Comparison of ENCODE assay signal across 12 cellular contexts in the genomic region with DNA sequence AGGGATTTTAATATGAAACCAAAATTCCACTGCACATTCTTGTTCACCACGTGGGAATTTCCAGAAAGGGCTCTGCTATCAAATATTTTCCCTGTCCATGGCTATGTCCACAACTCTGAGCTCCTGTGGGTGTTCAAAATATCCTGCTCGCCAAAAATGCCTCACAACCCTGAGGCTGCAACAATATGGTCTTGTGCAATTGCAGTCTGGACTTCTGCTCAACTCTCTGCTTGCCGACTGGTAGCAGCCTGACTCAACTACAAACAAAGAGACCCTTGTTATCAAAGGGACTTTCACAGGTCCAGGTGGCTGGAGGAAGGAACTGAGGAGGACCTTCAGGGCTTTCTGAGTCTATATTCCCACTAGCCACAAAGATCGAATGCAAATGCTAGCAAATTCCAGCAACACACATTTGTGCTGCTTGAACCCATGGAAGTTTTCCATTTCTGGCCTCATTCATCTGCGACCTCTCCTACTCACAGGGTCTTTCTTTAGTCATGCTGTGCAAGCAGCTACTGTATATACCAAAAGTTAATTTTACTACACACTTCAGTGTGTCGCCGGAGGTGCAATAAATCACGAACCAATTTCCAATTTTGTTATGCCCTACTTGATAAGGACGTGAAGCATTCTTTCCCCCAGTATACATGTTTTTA.
A peak's percentile ranks its signal among the peaks of the same experiment; 100 is the strongest.
DNase-seq lines count a peak whose midpoint lies in the region; ATAC-seq and TF ChIP-seq lines count a peak whose summit lies in the region.
"Had no signal": no experiment of that assay in that cellular context is flagged by ENCODE, and none has a peak within 500 bp of the region (broad histone marks: within the 10 kb centered on the region; RNA-seq: fewer than 3 reads in every experiment).

No MANE protein-coding gene starts in this region.

- H3K79me1 ChIP-seq in IMR-90 (ENCODE audit: low read depth in 1 of 2, low read length in 2 of 2): no peaks in the 10 kb centered on the region

- H3K9me3 ChIP-seq in IMR-90 (ENCODE audit: control insufficient read depth, insufficient read depth, low read length) (no peaks in the 10 kb centered on the region), iPS-18a (ENCODE audit: control insufficient read depth, low read depth, low read length) (peaks cover 5% of the 10 kb centered on the region)
- H3K9me3 ChIP-seq: upper lobe of left lung had no signal

- H3K4me1 Mint-ChIP-seq in activated T-helper 2 cell treated with anti-CD3 and anti-CD28 coated beads, Interferon-gamma antibody, Interleukin-2, Interleukin-4, amounts not matched to agents 10 μg/mL and 5 μg/mL and 100 μg/mL, durations not matched to agents 14 hours and 24 hours and 36 hours (ENCODE audit: low read depth): no peaks in the 10 kb centered on the region

- peak; percentile 41 for DNase-seq in IMR-90
- peak; percentile 59 to 84 for DNase-seq in cardiac fibroblast (ENCODE audit: low read depth in 2 of 2)
- peak; percentile 37 for DNase-seq in stromal cell of bone marrow (ENCODE audit: low read depth)
- no peak for DNase-seq in NCI-H2196 treated with DMSO at 0.1 percent for 48 hours (lab: John Stamatoyannopoulos, UW; ENCODE audit: unreplicated experiment)
- no peak for DNase-seq in activated T-helper 2 cell treated with anti-CD3 and anti-CD28 coated beads, Interferon-gamma antibody, Interleukin-2, Interleukin-4, amounts not matched to agents 10 μg/mL and 5 μg/mL and 100 μg/mL, durations not matched to agents 14 hours and 24 hours and 36 hours (ENCODE audit: low spot score)
- DNase-seq: DND-41, NCI-H524, upper lobe of left lung had no signal

- CTCF ChIA-PET in IMR-90 (lab: Yijun Ruan, JAX): interaction anchor here (0.7 kb wide), 1 partner anchor 216 kb away, joined by 3 read pairs; no protein-coding TSS in a partner anchor

- intact Hi-C loops in IMR-90 (cut with micrococcal nuclease): no loop called here
- intact Hi-C loops in activated T-helper 2 cell treated with anti-CD3 and anti-CD28 coated beads, Interferon-gamma antibody, Interleukin-2, Interleukin-4, amounts not matched to agents 10 μg/mL and 5 μg/mL and 100 μg/mL, durations not matched to agents 14 hours and 24 hours and 36 hours (cut with micrococcal nuclease): no loop called here

- ATAC-seq in IMR-90 (ENCODE audit: low read depth) (peak; percentile 17; the same call in 1 of the 2 replicates), HG02852 (IDR thresholded peaks at IDR 0.05; ENCODE audit: unreplicated experiment) (no peak), HG03342 (IDR thresholded peaks at IDR 0.05; ENCODE audit: unreplicated experiment) (no peak)
- ATAC-seq: activated naive CD4-positive, alpha-beta T cell treated with anti-CD3 and anti-CD28 coated beads, Interleukin-2, amount 50 U/mL, for 72 hours had no signal

- no CpG with 5 or more reads among the region's 9 CpGs for WGBS in IMR-90 (ENCODE audit: extremely low coverage in 2 of 2, insufficient read length in 1 of 2), 2 experiments

- no peak overlapping the region for H2BK20ac ChIP-seq in IMR-90 (ENCODE audit: low read depth, low read length)

- H2BK5ac ChIP-seq in IMR-90 (ENCODE audit: low read depth, low read length, poor library complexity, severe bottlenecking): no peak overlapping the region

- H3K56ac ChIP-seq in IMR-90 (ENCODE audit: extremely low read depth, insufficient read depth, low read length): no peak overlapping the region

- H3K23ac ChIP-seq in IMR-90 (ENCODE audit: low read depth, low read length): no peak overlapping the region

- no peak overlapping the region for H3K27ac ChIP-seq in IMR-90 (ENCODE audit: insufficient read depth, low read length)
- H3K27ac ChIP-seq in iPS-18a (ENCODE audit: low read length): peak overlapping the region; percentile 14
- H3K27ac ChIP-seq: upper lobe of left lung had no signal

- H3K27ac Mint-ChIP-seq in activated T-helper 2 cell treated with anti-CD3 and anti-CD28 coated beads, Interferon-gamma antibody, Interleukin-2, Interleukin-4, amounts not matched to agents 10 μg/mL and 5 μg/mL and 100 μg/mL, durations not matched to agents 14 hours and 24 hours and 36 hours: no peak overlapping the region
- H3K27ac Mint-ChIP-seq: activated naive CD4-positive, alpha-beta T cell treated with anti-CD3 and anti-CD28 coated beads, Interleukin-2, amount 50 U/mL, for 72 hours had no signal

- no peaks in the 10 kb centered on the region for H3K9me1 ChIP-seq in IMR-90 (ENCODE audit: insufficient read depth, low read length)

- TF ChIP-seq POLR2A in IMR-90 (IDR thresholded peaks at IDR 0.05; ENCODE audit: low read depth, low read length): no peak

- no peak overlapping the region for H4K91ac ChIP-seq in IMR-90 (ENCODE audit: insufficient read depth, low read depth, low read length)

- no peaks in the 10 kb centered on the region for H3K27me3 ChIP-seq in IMR-90 (ENCODE audit: control insufficient read depth, insufficient read depth, low read length)
- H3K27me3 ChIP-seq in iPS-18a (ENCODE audit: control insufficient read depth, insufficient read depth, low read length): no peaks in the 10 kb centered on the region
- H3K27me3 ChIP-seq: upper lobe of left lung had no signal

- POLR2A ChIA-PET in IMR-90 (lab: Charles Lee; ENCODE audit: unreplicated experiment): no interaction called here

- H3K4me3 ChIP-seq in IMR-90 (ENCODE audit: insufficient read depth, low read depth, low read length): no peak overlapping the region
- no peak overlapping the region for H3K4me3 ChIP-seq in cardiac fibroblast (replicated peaks in 1 of 2; ENCODE audit: low read depth in 2 of 2, low read length in 2 of 2)
- no peak overlapping the region for H3K4me3 ChIP-seq in iPS-18a (ENCODE audit: low read length)
- H3K4me3 ChIP-seq: upper lobe of left lung had no signal

- H3K4me3 Mint-ChIP-seq in activated T-helper 2 cell treated with anti-CD3 and anti-CD28 coated beads, Interferon-gamma antibody, Interleukin-2, Interleukin-4, amounts not matched to agents 10 μg/mL and 5 μg/mL and 100 μg/mL, durations not matched to agents 14 hours and 24 hours and 36 hours (ENCODE audit: low read depth): no peak overlapping the region

- H4K20me1 ChIP-seq in IMR-90 (ENCODE audit: insufficient read depth, low read length): no peaks in the 10 kb centered on the region

- H2BK120ac ChIP-seq in IMR-90 (ENCODE audit: low read depth, low read length): no peak overlapping the region

- H3K27me3 Mint-ChIP-seq in activated T-helper 2 cell treated with anti-CD3 and anti-CD28 coated beads, Interferon-gamma antibody, Interleukin-2, Interleukin-4, amounts not matched to agents 10 μg/mL and 5 μg/mL and 100 μg/mL, durations not matched to agents 14 hours and 24 hours and 36 hours (ENCODE audit: low read depth): peaks cover 12% of the 10 kb centered on the region

- in situ Hi-C loops in IMR-90 (cut with MboI; ENCODE audit: low sequenced_read_pairs): no loop called here

- H3K4me2 ChIP-seq in IMR-90 (ENCODE audit: low read depth, low read length): no peak overlapping the region

- TF ChIP-seq RAD21 in IMR-90 (IDR thresholded peaks at IDR 0.05; ENCODE audit: low read length): no peak

- H3K4me1 ChIP-seq in IMR-90 (ENCODE audit: control insufficient read depth, insufficient read depth, low read length) (no peaks in the 10 kb centered on the region), iPS-18a (ENCODE audit: control insufficient read depth, low read depth, low read length) (peaks cover 34% of the 10 kb centered on the region)

- no peaks in the 10 kb centered on the region for H3K9me3 Mint-ChIP-seq in activated T-helper 2 cell treated with anti-CD3 and anti-CD28 coated beads, Interferon-gamma antibody, Interleukin-2, Interleukin-4, amounts not matched to agents 10 μg/mL and 5 μg/mL and 100 μg/mL, durations not matched to agents 14 hours and 24 hours and 36 hours

- no peak overlapping the region for H4K8ac ChIP-seq in IMR-90 (ENCODE audit: low read depth in 2 of 2, low read length in 2 of 2)

- H3K18ac ChIP-seq in IMR-90 (ENCODE audit: low read depth, low read length): no peak overlapping the region

- no peak overlapping the region for H4K5ac ChIP-seq in IMR-90 (ENCODE audit: low read depth, low read length)

- no peak overlapping the region for H2AK5ac ChIP-seq in IMR-90 (ENCODE audit: low read depth, low read length)

- no peak overlapping the region for H3K4ac ChIP-seq in IMR-90 (ENCODE audit: low read depth, low read length)

- H3K9ac ChIP-seq in IMR-90 (ENCODE audit: low read depth, low read length): no peak overlapping the region
- no peak overlapping the region for H3K9ac ChIP-seq in iPS-18a (ENCODE audit: low read length)

- H3K14ac ChIP-seq in IMR-90 (replicated peaks; ENCODE audit: low read depth, low read length): no peak overlapping the region

- H2AK9ac ChIP-seq in IMR-90 (replicated peaks; ENCODE audit: low read depth, low read length, poor library complexity): no peak overlapping the region

- H3K36me3 ChIP-seq in IMR-90 (ENCODE audit: control insufficient read depth, insufficient read depth, low read length) (no peaks in the 10 kb centered on the region), iPS-18a (ENCODE audit: control insufficient read depth, low read depth, low read length) (no peaks in the 10 kb centered on the region)
- H3K36me3 ChIP-seq: upper lobe of left lung had no signal

- BruUV-seq in IMR-90 (replicated peaks; lab: Mats Ljungman, UMichigan): no TSS peak

- H2AFZ ChIP-seq in IMR-90 (replicated peaks; ENCODE audit: low read length, poor library complexity): no peak overlapping the region

- TF ChIP-seq CTCF in IMR-90 (conservative IDR thresholded peaks at IDR 0.05; ENCODE audit: low read depth, low read length) (no peak), cardiac fibroblast (IDR thresholded peaks at IDR 0.05; ENCODE audit: low read depth, low read length) (no peak)

- H2BK15ac ChIP-seq in IMR-90 (ENCODE audit: low read depth, low read length): no peak overlapping the region

- dilution Hi-C loops in IMR-90 (cut with HindIII; ENCODE audit: low sequenced_read_pairs, unreplicated experiment): no loop called here

- H3K36me3 Mint-ChIP-seq in activated T-helper 2 cell treated with anti-CD3 and anti-CD28 coated beads, Interferon-gamma antibody, Interleukin-2, Interleukin-4, amounts not matched to agents 10 μg/mL and 5 μg/mL and 100 μg/mL, durations not matched to agents 14 hours and 24 hours and 36 hours (ENCODE audit: low read depth): no peaks in the 10 kb centered on the region
- H3K36me3 Mint-ChIP-seq: activated naive CD4-positive, alpha-beta T cell treated with anti-CD3 and anti-CD28 coated beads, Interleukin-2, amount 50 U/mL, for 72 hours had no signal

TF ChIP-seq in IMR-90, 13 proteins besides CTCF, POLR2A, EP300 and RAD21:
- TF ChIP-seq, protein P1, sequence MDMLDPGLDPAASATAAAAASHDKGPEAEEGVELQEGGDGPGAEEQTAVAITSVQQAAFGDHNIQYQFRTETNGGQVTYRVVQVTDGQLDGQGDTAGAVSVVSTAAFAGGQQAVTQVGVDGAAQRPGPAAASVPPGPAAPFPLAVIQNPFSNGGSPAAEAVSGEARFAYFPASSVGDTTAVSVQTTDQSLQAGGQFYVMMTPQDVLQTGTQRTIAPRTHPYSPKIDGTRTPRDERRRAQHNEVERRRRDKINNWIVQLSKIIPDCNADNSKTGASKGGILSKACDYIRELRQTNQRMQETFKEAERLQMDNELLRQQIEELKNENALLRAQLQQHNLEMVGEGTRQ (IDR thresholded peaks at IDR 0.05; ENCODE audit: low read depth, low read length): no peak
- no peak for TF ChIP-seq MAFK (IDR thresholded peaks at IDR 0.05; ENCODE audit: low read depth, low read length)
- TF ChIP-seq RFX5 (IDR thresholded peaks at IDR 0.05; ENCODE audit: low read depth, low read length): no peak
TF ChIP-seq in IMR-90: peak in this region for 0.

Comparison
In these comparisons a context has a peak if more than half of its experiments do, and no peak if none do; other contexts are left out.
1. DNase-seq: peak in IMR-90 (single experiment), cardiac fibroblast (2 of 2) and stromal cell of bone marrow (single experiment); none in NCI-H2196 treated with DMSO at 0.1 percent for 48 hours (single experiment) and activated T-helper 2 cell treated with anti-CD3 and anti-CD28 coated beads, Interferon-gamma antibody, Interleukin-2, Interleukin-4, amounts not matched to agents 10 μg/mL and 5 μg/mL and 100 μg/mL, durations not matched to agents 14 hours and 24 hours and 36 hours (single experiment).